In the genomic region with DNA sequence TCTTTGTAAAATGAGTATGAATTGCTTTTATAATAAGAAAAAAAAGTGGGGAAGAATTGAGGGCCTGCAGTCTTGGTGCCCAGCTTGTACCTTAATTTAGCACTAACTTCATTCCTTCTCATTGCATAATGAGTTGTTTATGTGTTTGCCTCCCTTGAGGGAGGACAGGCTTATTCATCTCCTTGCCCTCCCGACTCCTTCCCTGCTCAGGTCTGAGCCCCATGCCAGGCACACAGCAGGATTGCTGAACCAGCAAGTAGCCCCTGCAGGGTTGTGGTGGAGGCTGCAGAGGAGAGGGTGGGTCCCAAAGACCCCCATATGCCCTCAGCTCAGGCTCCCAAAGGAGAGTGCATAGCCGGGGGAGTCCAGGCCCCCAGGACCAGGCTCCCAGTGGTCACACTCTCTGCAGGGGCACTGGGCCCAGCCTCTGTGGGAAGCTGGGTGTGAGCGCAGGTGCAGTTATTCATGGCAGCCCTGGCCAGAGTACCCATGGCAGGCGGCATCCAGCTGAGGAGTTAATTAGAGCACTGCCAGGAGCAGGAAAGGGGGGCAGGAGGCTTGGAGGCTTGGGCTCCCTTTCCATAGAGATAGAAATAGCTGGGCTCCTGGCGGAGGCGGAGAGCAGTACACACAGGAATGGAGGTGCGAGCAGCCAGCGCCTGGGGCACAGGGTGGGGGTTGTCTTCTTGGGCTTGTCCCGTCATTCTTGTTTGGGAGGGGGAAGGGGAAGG, we compare ENCODE assay signal across 1 cellular context.
TF ChIP-seq lines count a peak whose summit lies in the region.

No MANE protein-coding gene starts in this region.

TF ChIP-seq in HEK293, 187 proteins besides CTCF, POLR2A, EP300 and RAD21 (continued from another document):
- TF ChIP-seq, protein P1, sequence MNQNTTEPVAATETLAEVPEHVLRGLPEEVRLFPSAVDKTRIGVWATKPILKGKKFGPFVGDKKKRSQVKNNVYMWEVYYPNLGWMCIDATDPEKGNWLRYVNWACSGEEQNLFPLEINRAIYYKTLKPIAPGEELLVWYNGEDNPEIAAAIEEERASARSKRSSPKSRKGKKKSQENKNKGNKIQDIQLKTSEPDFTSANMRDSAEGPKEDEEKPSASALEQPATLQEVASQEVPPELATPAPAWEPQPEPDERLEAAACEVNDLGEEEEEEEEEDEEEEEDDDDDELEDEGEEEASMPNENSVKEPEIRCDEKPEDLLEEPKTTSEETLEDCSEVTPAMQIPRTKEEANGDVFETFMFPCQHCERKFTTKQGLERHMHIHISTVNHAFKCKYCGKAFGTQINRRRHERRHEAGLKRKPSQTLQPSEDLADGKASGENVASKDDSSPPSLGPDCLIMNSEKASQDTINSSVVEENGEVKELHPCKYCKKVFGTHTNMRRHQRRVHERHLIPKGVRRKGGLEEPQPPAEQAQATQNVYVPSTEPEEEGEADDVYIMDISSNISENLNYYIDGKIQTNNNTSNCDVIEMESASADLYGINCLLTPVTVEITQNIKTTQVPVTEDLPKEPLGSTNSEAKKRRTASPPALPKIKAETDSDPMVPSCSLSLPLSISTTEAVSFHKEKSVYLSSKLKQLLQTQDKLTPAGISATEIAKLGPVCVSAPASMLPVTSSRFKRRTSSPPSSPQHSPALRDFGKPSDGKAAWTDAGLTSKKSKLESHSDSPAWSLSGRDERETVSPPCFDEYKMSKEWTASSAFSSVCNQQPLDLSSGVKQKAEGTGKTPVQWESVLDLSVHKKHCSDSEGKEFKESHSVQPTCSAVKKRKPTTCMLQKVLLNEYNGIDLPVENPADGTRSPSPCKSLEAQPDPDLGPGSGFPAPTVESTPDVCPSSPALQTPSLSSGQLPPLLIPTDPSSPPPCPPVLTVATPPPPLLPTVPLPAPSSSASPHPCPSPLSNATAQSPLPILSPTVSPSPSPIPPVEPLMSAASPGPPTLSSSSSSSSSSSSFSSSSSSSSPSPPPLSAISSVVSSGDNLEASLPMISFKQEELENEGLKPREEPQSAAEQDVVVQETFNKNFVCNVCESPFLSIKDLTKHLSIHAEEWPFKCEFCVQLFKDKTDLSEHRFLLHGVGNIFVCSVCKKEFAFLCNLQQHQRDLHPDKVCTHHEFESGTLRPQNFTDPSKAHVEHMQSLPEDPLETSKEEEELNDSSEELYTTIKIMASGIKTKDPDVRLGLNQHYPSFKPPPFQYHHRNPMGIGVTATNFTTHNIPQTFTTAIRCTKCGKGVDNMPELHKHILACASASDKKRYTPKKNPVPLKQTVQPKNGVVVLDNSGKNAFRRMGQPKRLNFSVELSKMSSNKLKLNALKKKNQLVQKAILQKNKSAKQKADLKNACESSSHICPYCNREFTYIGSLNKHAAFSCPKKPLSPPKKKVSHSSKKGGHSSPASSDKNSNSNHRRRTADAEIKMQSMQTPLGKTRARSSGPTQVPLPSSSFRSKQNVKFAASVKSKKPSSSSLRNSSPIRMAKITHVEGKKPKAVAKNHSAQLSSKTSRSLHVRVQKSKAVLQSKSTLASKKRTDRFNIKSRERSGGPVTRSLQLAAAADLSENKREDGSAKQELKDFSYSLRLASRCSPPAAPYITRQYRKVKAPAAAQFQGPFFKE (tag by site-specific recombination; IDR thresholded peaks at IDR 0.05; ENCODE audit: borderline replicate concordance): no peak
- no peak for TF ChIP-seq ZBTB21 (tag by site-specific recombination; IDR thresholded peaks at IDR 0.05)
